17 cellular contexts compared by ENCODE assay signal in the genomic region with DNA sequence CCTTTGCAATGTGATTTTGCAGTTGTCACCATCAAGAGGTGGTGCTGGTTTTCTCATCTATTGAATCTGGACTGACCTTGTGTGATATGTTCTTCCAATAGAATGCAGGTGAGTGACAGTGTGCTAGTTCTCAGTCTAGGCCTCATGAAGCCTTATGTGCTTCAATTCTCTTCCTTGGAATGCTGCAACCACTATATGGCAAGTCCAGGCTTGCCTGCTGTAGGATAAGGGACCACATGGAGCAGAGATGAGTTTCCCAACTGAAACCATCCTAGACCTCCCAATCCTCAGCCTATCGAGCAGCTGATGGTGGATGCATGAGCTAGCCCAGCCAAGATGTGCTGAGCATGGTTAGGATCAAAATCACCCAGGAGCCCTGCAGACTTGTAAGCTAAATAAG. TPM values are rescaled to one million over a fixed set of nuclear protein-coding genes. Genes with fewer than 3 reads are reported as not detected.
DNase-seq lines count a peak whose midpoint lies in the region; TF ChIP-seq lines count a peak whose summit lies in the region.
"Had no signal": no experiment of that assay in that cellular context is flagged by ENCODE, and none has a peak within 500 bp of the region (broad histone marks: within the 10 kb centered on the region; RNA-seq: fewer than 3 reads in every experiment).

No MANE protein-coding gene starts in this region.

- DNase-seq in EL (peak; percentile 3), LHCN-M2 (ENCODE audit: low read depth) (peak; percentile 9), epithelial cell of esophagus (ENCODE audit: low read depth) (peak; percentile 65), neuronal stem cell (ENCODE audit: low spot score) (no peak), NCI-H1092 (lab: John Stamatoyannopoulos, UW) (no peak), MG63 (no peak), NCI-H1105 treated with DMSO at 0.1 percent for 48 hours (lab: John Stamatoyannopoulos, UW) (no peak)
- DNase-seq: CD4-positive, alpha-beta T cell; DMS53; H7; NCI-H1048; NCI-H2081 treated with DMSO at 0.1 percent for 48 hours; NCI-H2227 treated with DMSO at 0.1 percent for 48 hours; NCI-H510A treated with DMSO at 0.1 percent for 48 hours; NCI-H774 had no signal

- H3K4me3 ChIP-seq in epithelial cell of esophagus (ENCODE audit: low read length) (no peak overlapping the region), neuronal stem cell (ENCODE audit: low read length in 2 of 2) (no peak overlapping the region), MG63 (no peak overlapping the region)
- H3K4me3 ChIP-seq: A549 had no signal

- no peak overlapping the region for H4K91ac ChIP-seq in neuronal stem cell (ENCODE audit: low read depth, low read length, poor library complexity)

- no peak for TF ChIP-seq CTCF in epithelial cell of esophagus (IDR thresholded peaks at IDR 0.05; ENCODE audit: insufficient read depth, low read depth, low read length, missing control alignments)

- H3K9me3 ChIP-seq in neuronal stem cell (replicated peaks in 1 of 2; ENCODE audit: control insufficient read depth in 2 of 2, insufficient read depth in 1 of 2, low read depth in 1 of 2, low read length in 2 of 2) (peaks cover 0 to 6% of the 10 kb centered on the region in 2 donors), MG63 (no peaks in the 10 kb centered on the region)
- H3K9me3 ChIP-seq: A549 had no signal

- WGBS in neuronal stem cell (ENCODE audit: extremely low coverage in 2 of 2, insufficient read length in 2 of 2, insufficient replicate concordance in 1 of 2), 2 donors, result no CpG with 5 or more reads among the region's 1 CpG

- no peak overlapping the region for H3K9ac ChIP-seq in neuronal stem cell (ENCODE audit: low read depth, low read length, poor library complexity)
- H3K9ac ChIP-seq: KMS-11 had no signal

- no peak overlapping the region for H2BK5ac ChIP-seq in neuronal stem cell (ENCODE audit: low read length)

- H3K79me1 ChIP-seq in neuronal stem cell (ENCODE audit: low read depth, low read length), result no peaks in the 10 kb centered on the region

- no peak overlapping the region for H3K23ac ChIP-seq in neuronal stem cell (ENCODE audit: low read depth, low read length, poor library complexity)

- peaks cover 2 to 3% of the 10 kb centered on the region in 2 donors for H3K4me1 ChIP-seq in neuronal stem cell (ENCODE audit: control insufficient read depth in 2 of 2, insufficient read depth in 1 of 2, low read depth in 1 of 2, low read length in 2 of 2)
- H3K4me1 ChIP-seq: A549 had no signal

- no peak overlapping the region for H2BK120ac ChIP-seq in neuronal stem cell (ENCODE audit: low read depth, low read length)

- H3K18ac ChIP-seq in neuronal stem cell (ENCODE audit: low read length), result no peak overlapping the region

- H3K36me3 ChIP-seq in neuronal stem cell (replicated peaks in 1 of 2; ENCODE audit: control insufficient read depth in 2 of 2, insufficient read depth in 2 of 2, low read length in 2 of 2), result no peaks in the 10 kb centered on the region
- H3K36me3 ChIP-seq in MG63, result no peaks in the 10 kb centered on the region

- H3K27me3 ChIP-seq in neuronal stem cell (ENCODE audit: control insufficient read depth in 3 of 3, insufficient read depth in 3 of 3, low read depth in 1 of 3, low read length in 3 of 3) (no peaks in the 10 kb centered on the region), MG63 (no peaks in the 10 kb centered on the region)

- no peak overlapping the region for H2BK15ac ChIP-seq in neuronal stem cell (ENCODE audit: low read length)

- no peak overlapping the region for H3K4ac ChIP-seq in neuronal stem cell (ENCODE audit: low read length)

- no peak overlapping the region for H2AK5ac ChIP-seq in neuronal stem cell (ENCODE audit: low read depth, low read length)

- peak overlapping the region; percentile 25 for H2AFZ ChIP-seq in neuronal stem cell (ENCODE audit: low read length)

- no peak overlapping the region for H3K27ac ChIP-seq in neuronal stem cell (replicated peaks; ENCODE audit: low read length)
- H3K27ac ChIP-seq: KMS-11 had no signal

- no peak overlapping the region for H2BK12ac ChIP-seq in neuronal stem cell (ENCODE audit: low read length)

- H3K14ac ChIP-seq in neuronal stem cell (ENCODE audit: low read length), result no peak overlapping the region

- no peak overlapping the region for H4K8ac ChIP-seq in neuronal stem cell (ENCODE audit: low read depth, low read length)

- no peak overlapping the region for H3K4me2 ChIP-seq in neuronal stem cell (ENCODE audit: insufficient read depth, low read length, poor library complexity, severe bottlenecking)
- H3K4me2 ChIP-seq: A549, KMS-11 had no signal

RNA-seq across cellular contexts. Expression of gene ARHGAP21, which starts 32.6 kb away (rescaled TPM):
- total RNA-seq in LHCN-M2 (2014; rRNA removed), result 63.9 and 65.7 TPM in 2 replicates
- 20.0 TPM for polyA plus RNA-seq in LHCN-M2 (2012)
- polyA plus RNA-seq in neuronal stem cell (2013, experiment 1 of 2), result 26.3 TPM
- 28.0 TPM for polyA plus RNA-seq in neuronal stem cell (2013, experiment 2 of 2)
- total RNA-seq in MG63 (2014; rRNA removed; shearing (Covaris generic); ENCODE audit: low replicate concordance), result 29.1 and 48.7 TPM in 2 replicates

Comparison
In these comparisons a context has a peak if more than half of its experiments do, and no peak if none do; other contexts are left out.
1. DNase-seq: peak in EL (single experiment), LHCN-M2 (single experiment) and epithelial cell of esophagus (single experiment); none in neuronal stem cell (single experiment), NCI-H1092 (single experiment), MG63 (single experiment) and NCI-H1105 treated with DMSO at 0.1 percent for 48 hours (single experiment).